ENCODE assay signal across 10 cellular contexts in the genomic region with DNA sequence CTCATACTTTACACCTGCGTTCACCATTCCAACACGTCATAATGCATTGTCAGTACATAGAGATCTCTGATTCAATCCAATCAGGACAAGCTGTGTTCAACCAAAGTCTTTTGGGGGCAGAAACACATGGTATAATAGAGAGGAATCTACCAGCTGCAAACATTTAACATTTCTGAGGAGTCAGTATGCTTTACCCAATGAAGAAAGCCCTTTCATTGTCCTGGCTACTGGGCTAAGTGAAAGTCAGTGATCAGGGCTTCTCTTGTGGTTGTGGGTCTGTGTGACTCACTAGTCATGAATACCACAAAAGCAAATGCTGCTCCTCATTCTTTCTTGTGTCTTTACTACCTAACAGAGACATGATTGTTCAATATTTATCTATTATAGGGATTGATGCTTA.
DNase-seq lines count a peak whose midpoint lies in the region; ATAC-seq and TF ChIP-seq lines count a peak whose summit lies in the region.
"Had no signal": no experiment of that assay in that cellular context is flagged by ENCODE, and none has a peak within 500 bp of the region (broad histone marks: within the 10 kb centered on the region; RNA-seq: fewer than 3 reads in every experiment).

No MANE protein-coding gene starts in this region.

- H3K27me3 ChIP-seq in kidney epithelial cell (ENCODE audit: control insufficient read depth, insufficient read depth, low read length) (no peaks in the 10 kb centered on the region), esophagus squamous epithelium (no peaks in the 10 kb centered on the region)
- H3K27me3 ChIP-seq: SJCRH30 had no signal

- no peak overlapping the region for H3K4me3 ChIP-seq in kidney epithelial cell (ENCODE audit: low read depth, low read length)
- no peak overlapping the region for H3K4me3 ChIP-seq in esophagus squamous epithelium
- H3K4me3 ChIP-seq: SJCRH30 had no signal

- no peaks in the 10 kb centered on the region for H3K4me1 ChIP-seq in esophagus squamous epithelium
- H3K4me1 ChIP-seq: SJCRH30 had no signal

- H3K9me3 ChIP-seq in T-helper 17 cell (ENCODE audit: control insufficient read depth, low read length, poor library complexity, severe bottlenecking) (peaks cover 2% of the 10 kb centered on the region), esophagus squamous epithelium (no peaks in the 10 kb centered on the region)
- H3K9me3 ChIP-seq: SJCRH30 had no signal

- H3K27ac Mint-ChIP-seq in T-helper 17 cell, result no peak overlapping the region

- peak; percentile 92 for DNase-seq in EL
- DNase-seq in kidney epithelial cell (ENCODE audit: low read depth), result peak; percentile 94
- DNase-seq in T-helper 17 cell, result no peak
- DNase-seq in NCI-H345 (lab: John Stamatoyannopoulos, UW), result no peak
- no peak for DNase-seq in UCSD-AML1 (lab: John Stamatoyannopoulos, UW; ENCODE audit: unreplicated experiment)
- DNase-seq in esophagus squamous epithelium (lab: John Stamatoyannopoulos, UW), result no peak
- DNase-seq: left colon had no signal

- no peaks in the 10 kb centered on the region for H3K27me3 Mint-ChIP-seq in T-helper 17 cell

- no peak for TF ChIP-seq CTCF in kidney epithelial cell (IDR thresholded peaks at IDR 0.05; ENCODE audit: insufficient read depth, low read length, poor library complexity, severe bottlenecking)
- TF ChIP-seq CTCF in esophagus squamous epithelium (IDR thresholded peaks at IDR 0.05), result no peak

- ATAC-seq in HG02798 (IDR thresholded peaks at IDR 0.05; ENCODE audit: poor library complexity, unreplicated experiment), result peak; percentile 63
- ATAC-seq in SK-N-SH treated with all-trans-retinoic acid at 6 μM for 48 hours, result peak; percentile 98
- no peak for ATAC-seq in T-helper 17 cell
- ATAC-seq: left colon had no signal

- no peaks in the 10 kb centered on the region for H3K36me3 ChIP-seq in kidney epithelial cell (ENCODE audit: control insufficient read depth, insufficient read depth, low read length)
- no peaks in the 10 kb centered on the region for H3K36me3 ChIP-seq in esophagus squamous epithelium
- H3K36me3 ChIP-seq: SJCRH30 had no signal

- no peak overlapping the region for H3K27ac ChIP-seq in esophagus squamous epithelium
- H3K27ac ChIP-seq: SJCRH30 had no signal

- no peak for TF ChIP-seq POLR2A in esophagus squamous epithelium (IDR thresholded peaks at IDR 0.05)

- 80 to 92% methylated on average over 2 of the region's 2 CpGs for WGBS in esophagus squamous epithelium, 2 donors

- no peak overlapping the region for H3K4me3 Mint-ChIP-seq in T-helper 17 cell

- no peaks in the 10 kb centered on the region for H3K36me3 Mint-ChIP-seq in T-helper 17 cell (ENCODE audit: low read depth)

- intact Hi-C loops in esophagus squamous epithelium (cut with DNase I), result no loop called here

- H3K4me1 Mint-ChIP-seq in T-helper 17 cell, result no peaks in the 10 kb centered on the region

TF ChIP-seq in SK-N-SH treated with all-trans-retinoic acid at 6 μM for 48 hours, 23 proteins besides CTCF, POLR2A, EP300 and RAD21:
- TF ChIP-seq, protein P1, sequence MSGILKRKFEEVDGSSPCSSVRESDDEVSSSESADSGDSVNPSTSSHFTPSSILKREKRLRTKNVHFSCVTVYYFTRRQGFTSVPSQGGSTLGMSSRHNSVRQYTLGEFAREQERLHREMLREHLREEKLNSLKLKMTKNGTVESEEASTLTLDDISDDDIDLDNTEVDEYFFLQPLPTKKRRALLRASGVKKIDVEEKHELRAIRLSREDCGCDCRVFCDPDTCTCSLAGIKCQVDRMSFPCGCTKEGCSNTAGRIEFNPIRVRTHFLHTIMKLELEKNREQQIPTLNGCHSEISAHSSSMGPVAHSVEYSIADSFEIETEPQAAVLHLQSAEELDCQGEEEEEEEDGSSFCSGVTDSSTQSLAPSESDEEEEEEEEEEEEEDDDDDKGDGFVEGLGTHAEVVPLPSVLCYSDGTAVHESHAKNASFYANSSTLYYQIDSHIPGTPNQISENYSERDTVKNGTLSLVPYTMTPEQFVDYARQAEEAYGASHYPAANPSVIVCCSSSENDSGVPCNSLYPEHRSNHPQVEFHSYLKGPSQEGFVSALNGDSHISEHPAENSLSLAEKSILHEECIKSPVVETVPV (CRISPR knock-in tag; IDR thresholded peaks at IDR 0.05), result no peak
- TF ChIP-seq TOX (CRISPR knock-in tag; IDR thresholded peaks at IDR 0.05; ENCODE audit: borderline replicate concordance), result no peak
- no peak for TF ChIP-seq TCF4 (CRISPR knock-in tag; IDR thresholded peaks at IDR 0.05; ENCODE audit: borderline replicate concordance)
TF ChIP-seq in SK-N-SH treated with all-trans-retinoic acid at 6 μM for 48 hours: peak in this region for 0.

Comparison
In these comparisons a context has a peak if more than half of its experiments do, and no peak if none do; other contexts are left out.
1. DNase-seq: peak in EL (single experiment) and kidney epithelial cell (single experiment); none in T-helper 17 cell (0 of 3), NCI-H345 (single experiment), UCSD-AML1 (single experiment) and esophagus squamous epithelium (single experiment).